ENCODE assay signal across 33 cellular contexts in genomic region chr10:69862882-69863530, GRCh38.
DNase-seq lines count a peak whose midpoint lies in the region; ATAC-seq, FAIRE-seq and TF ChIP-seq lines count a peak whose summit lies in the region.
"Had no signal": no experiment of that assay in that cellular context is flagged by ENCODE, and none has a peak within 500 bp of the region (broad histone marks: within the 10 kb centered on the region; RNA-seq: fewer than 3 reads in every experiment).

No MANE protein-coding gene starts in this region.

- WGBS in mesendoderm (ENCODE audit: extremely low coverage, insufficient coverage, low lambda C conversion rate): no CpG with 5 or more reads among the region's 16 CpGs
- WGBS in adrenal gland, 4 donors: 80 to 92% (median 91%) methylated on average over 11 to 16 of the region's 16 CpGs

- no TSS peak for BruUV-seq in Calu3 (replicated peaks; lab: Mats Ljungman, UMichigan)

- intact Hi-C loops in Calu3 (cut with micrococcal nuclease; ENCODE audit: unreplicated experiment): loop anchor here (5.0 kb wide), 1 partner anchor 49 kb away; no protein-coding TSS in a partner anchor
- intact Hi-C loops in adrenal gland (cut with DNase I): no loop called here

- no peak for FAIRE-seq in astrocyte (lab: Jason Lieb, UNC)
- FAIRE-seq: G401.6, HTR-8/SVneo, kidney had no signal

- H2BK15ac ChIP-seq in mesendoderm (replicated peaks; ENCODE audit: low read depth): no peak overlapping the region

- H4K20me1 ChIP-seq in astrocyte (ENCODE audit: insufficient read depth, low read length): no peaks in the 10 kb centered on the region

- no peak overlapping the region for H4K8ac ChIP-seq in mesendoderm (ENCODE audit: low read depth, low read length)

- no peak for ATAC-seq in HG02642 (IDR thresholded peaks at IDR 0.05; ENCODE audit: poor library complexity, unreplicated experiment)
- ATAC-seq: effector memory CD8-positive, alpha-beta T cell; esophagus mucosa; naive thymus-derived CD4-positive, alpha-beta T cell had no signal

- peaks cover 60% of the 10 kb centered on the region for H3K4me1 ChIP-seq in astrocyte (ENCODE audit: insufficient read depth, low read length)
- peaks cover 25% of the 10 kb centered on the region for H3K4me1 ChIP-seq in mesendoderm (ENCODE audit: control insufficient read depth, low read depth, low read length)
- H3K4me1 ChIP-seq in adrenal gland (replicated peaks in 1 of 2): peaks cover 0 to 8% of the 10 kb centered on the region in 2 donors

- CTCF ChIA-PET in Calu3 (lab: Charles Lee): interaction anchor here (1.5 to 2.1 kb wide), 2 partner anchors 52 kb away, joined by 7 to 21 read pairs; no protein-coding TSS in a partner anchor

- H3K36me3 Mint-ChIP-seq in Calu3 (ENCODE audit: insufficient read depth, unreplicated experiment) (peaks cover 19% of the 10 kb centered on the region), astrocyte (ENCODE audit: low read depth, unreplicated experiment) (no peaks in the 10 kb centered on the region)
- H3K36me3 Mint-ChIP-seq: activated naive CD8-positive, alpha-beta T cell; CD8-positive, alpha-beta memory T cell; naive thymus-derived CD4-positive, alpha-beta T cell had no signal

- peaks cover 15% of the 10 kb centered on the region for H3K79me1 ChIP-seq in mesendoderm (ENCODE audit: low read length)

- H3K9me3 Mint-ChIP-seq in Calu3 (ENCODE audit: low read depth, unreplicated experiment): no peaks in the 10 kb centered on the region
- H3K9me3 Mint-ChIP-seq in astrocyte (ENCODE audit: unreplicated experiment): no peaks in the 10 kb centered on the region
- H3K9me3 Mint-ChIP-seq: CD8-positive, alpha-beta memory T cell; effector memory CD8-positive, alpha-beta T cell had no signal

- H3K27ac ChIP-seq in astrocyte (ENCODE audit: low read depth, low read length): peak overlapping the region; percentile 75
- H3K27ac ChIP-seq in mesendoderm (ENCODE audit: low read depth, low read length): no peak overlapping the region
- H3K27ac ChIP-seq in adrenal gland: no peak overlapping the region
- H3K27ac ChIP-seq: ascending aorta, tibial nerve had no signal

- DNase-seq in Calu3 (no peak), HT1080 (ENCODE audit: low read depth) (peak; percentile 44), astrocyte (ENCODE audit: low read depth) (no peak), mesendoderm (no peak), adrenal gland (no peak), cerebellar cortex (ENCODE audit: low spot score) (no peak), NCI-H187 treated with DMSO at 0.1 percent for 48 hours (lab: John Stamatoyannopoulos, UW) (no peak)
- DNase-seq: ACHN; activated CD4-positive, alpha-beta T cell treated with anti-CD3 and anti-CD28 coated beads for 4 hours; BE2C; caudate nucleus; CD8-positive, alpha-beta memory T cell; cortex of kidney; effector memory CD8-positive, alpha-beta T cell; head of caudate nucleus; KBM-7; kidney; midbrain; naive thymus-derived CD4-positive, alpha-beta T cell; NCI-H2029; NCI-H2227 treated with DMSO at 0.1 percent for 48 hours; NCI-H526; NK-92 treated with Interleukin-12 subunit alpha and Interleukin-12 subunit beta, amount 100 ng/mL, for 24 hours; nucleus accumbens; Right ventricle myocardium superior; stimulated activated CD4-positive, alpha-beta T cell treated with anti-CD3 and anti-CD28 coated beads, Interleukin-4, amount 100 ng/mL, for 24 hours had no signal

- H3K23ac ChIP-seq in mesendoderm (ENCODE audit: low read length): no peak overlapping the region

- H3K27ac Mint-ChIP-seq in Calu3 (ENCODE audit: unreplicated experiment) (peak overlapping the region; percentile 62), astrocyte (ENCODE audit: unreplicated experiment) (peak overlapping the region; percentile 72)
- H3K27ac Mint-ChIP-seq: activated naive CD8-positive, alpha-beta T cell; CD8-positive, alpha-beta memory T cell; effector memory CD8-positive, alpha-beta T cell; naive thymus-derived CD4-positive, alpha-beta T cell had no signal

- H3K4ac ChIP-seq in mesendoderm (ENCODE audit: low read depth, low read length): no peak overlapping the region

- H2BK5ac ChIP-seq in mesendoderm (ENCODE audit: low read length): no peak overlapping the region

- H3K4me1 Mint-ChIP-seq in Calu3 (ENCODE audit: low read depth, unreplicated experiment) (peaks cover 72% of the 10 kb centered on the region), astrocyte (ENCODE audit: low read depth, unreplicated experiment) (peaks cover 11% of the 10 kb centered on the region)
- H3K4me1 Mint-ChIP-seq: CD8-positive, alpha-beta memory T cell had no signal

- H4K5ac ChIP-seq in mesendoderm (ENCODE audit: low read length): no peak overlapping the region

- H3K9ac ChIP-seq in astrocyte (ENCODE audit: low read length): no peak overlapping the region
- no peak overlapping the region for H3K9ac ChIP-seq in mesendoderm (ENCODE audit: low read length)

- H3K27me3 ChIP-seq in astrocyte (ENCODE audit: insufficient read depth, low read length) (no peaks in the 10 kb centered on the region), mesendoderm (ENCODE audit: insufficient read depth, low read length, poor library complexity) (no peaks in the 10 kb centered on the region), adrenal gland (peaks cover 3% of the 10 kb centered on the region)
- H3K27me3 ChIP-seq: ascending aorta, BE2C had no signal

- peak overlapping the region; percentile 79 for H2AK5ac ChIP-seq in mesendoderm (ENCODE audit: low read length)

- no peak for TF ChIP-seq POLR2A in adrenal gland (IDR thresholded peaks at IDR 0.05)

- H3K9me3 ChIP-seq in astrocyte (ENCODE audit: insufficient read depth, low read depth, low read length) (no peaks in the 10 kb centered on the region), adrenal gland (replicated peaks in 1 of 3) (no peaks in the 10 kb centered on the region)
- H3K9me3 ChIP-seq: ascending aorta, BE2C, tibial nerve had no signal

- H2AFZ ChIP-seq in astrocyte (ENCODE audit: low read depth, low read length): no peak overlapping the region

- H3K27me3 Mint-ChIP-seq in Calu3 (ENCODE audit: unreplicated experiment) (no peaks in the 10 kb centered on the region), astrocyte (ENCODE audit: low read depth, unreplicated experiment) (peaks cover 22% of the 10 kb centered on the region)
- H3K27me3 Mint-ChIP-seq: activated naive CD8-positive, alpha-beta T cell had no signal

- no peak overlapping the region for H3K56ac ChIP-seq in mesendoderm (ENCODE audit: low read length)

- no peak overlapping the region for H3K18ac ChIP-seq in mesendoderm (ENCODE audit: low read length)

- peaks cover 4% of the 10 kb centered on the region for H3K79me2 ChIP-seq in astrocyte (ENCODE audit: insufficient read depth, low read length)
- H3K79me2 ChIP-seq in mesendoderm (ENCODE audit: control insufficient read depth, insufficient read depth, low read length): no peaks in the 10 kb centered on the region

- H3K4me3 ChIP-seq in astrocyte (ENCODE audit: insufficient read depth, low read depth, low read length): no peak overlapping the region
- H3K4me3 ChIP-seq in mesendoderm (ENCODE audit: low read length): no peak overlapping the region
- H3K4me3 ChIP-seq in adrenal gland: no peak overlapping the region
- H3K4me3 ChIP-seq: ascending aorta, tibial nerve had no signal

- TF ChIP-seq CTCF in Calu3 (IDR thresholded peaks at IDR 0.05; ENCODE audit: unreplicated experiment) (no peak), astrocyte (IDR thresholded peaks at IDR 0.05; ENCODE audit: insufficient read depth, low read depth, low read length) (no peak), adrenal gland (IDR thresholded peaks at IDR 0.05) (no peak)

- no peak overlapping the region for H2BK120ac ChIP-seq in mesendoderm (ENCODE audit: low read depth, low read length)

- no peaks in the 10 kb centered on the region for H3K36me3 ChIP-seq in astrocyte (ENCODE audit: insufficient read depth, low read length)
- no peaks in the 10 kb centered on the region for H3K36me3 ChIP-seq in mesendoderm (ENCODE audit: control insufficient read depth, insufficient read depth, low read length)
- no peaks in the 10 kb centered on the region for H3K36me3 ChIP-seq in adrenal gland (replicated peaks in 1 of 2)
- H3K36me3 ChIP-seq: ascending aorta, BE2C, tibial nerve had no signal

- H3K4me3 Mint-ChIP-seq in Calu3 (ENCODE audit: low read depth, unreplicated experiment): no peak overlapping the region
- H3K4me3 Mint-ChIP-seq in astrocyte (ENCODE audit: unreplicated experiment): no peak overlapping the region
- H3K4me3 Mint-ChIP-seq: activated naive CD8-positive, alpha-beta T cell; CD8-positive, alpha-beta memory T cell; effector memory CD8-positive, alpha-beta T cell; naive thymus-derived CD4-positive, alpha-beta T cell had no signal

- peak overlapping the region; percentile 73 for H3K4me2 ChIP-seq in astrocyte (ENCODE audit: low read length)
- H3K4me2 ChIP-seq in mesendoderm (ENCODE audit: low read length): no peak overlapping the region
